Comparison of ENCODE assay signal across 10 cellular contexts in the genomic region with DNA sequence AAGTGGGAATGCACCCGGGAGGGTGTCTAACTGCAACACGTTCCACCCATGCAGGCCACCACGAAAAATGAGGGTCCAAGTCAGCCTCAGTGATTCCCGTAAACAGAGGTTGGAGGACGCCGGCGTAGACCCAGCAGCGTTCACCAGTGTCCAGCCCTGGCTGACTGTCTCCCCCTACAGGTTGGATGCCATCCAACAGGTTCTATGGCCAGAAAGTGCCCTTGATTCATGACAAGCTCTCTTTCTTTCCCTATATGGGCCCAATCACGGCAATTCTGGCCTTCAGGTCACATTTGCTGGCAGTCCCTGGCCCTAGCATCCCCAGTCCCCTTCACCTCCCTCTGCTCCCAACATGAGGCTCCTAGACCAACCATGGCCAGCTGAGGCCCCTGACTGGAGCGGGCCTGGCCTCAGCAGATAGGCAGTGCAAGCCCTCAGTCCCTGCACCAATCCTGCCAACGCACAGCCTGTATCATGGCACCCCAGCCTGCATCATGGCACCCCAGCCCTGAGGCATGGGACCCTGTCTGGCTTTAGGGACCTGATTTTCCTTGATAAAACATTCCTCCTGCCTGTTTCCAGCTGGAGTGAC.
DNase-seq lines count a peak whose midpoint lies in the region; ATAC-seq and TF ChIP-seq lines count a peak whose summit lies in the region.
"Had no signal": no experiment of that assay in that cellular context is flagged by ENCODE, and none has a peak within 500 bp of the region (broad histone marks: within the 10 kb centered on the region; RNA-seq: fewer than 3 reads in every experiment).

No MANE protein-coding gene starts in this region.

- H2AFZ ChIP-seq in PC-9, result no peak overlapping the region

- H3K27ac ChIP-seq in breast epithelium (no peak overlapping the region), PC-9 (no peak overlapping the region), testis (no peak overlapping the region), vagina (no peak overlapping the region)
- H3K27ac ChIP-seq: thyroid gland had no signal

- H3K4me1 ChIP-seq in breast epithelium (no peaks in the 10 kb centered on the region), PC-9 (replicated peaks; ENCODE audit: insufficient read depth) (no peaks in the 10 kb centered on the region), testis (no peaks in the 10 kb centered on the region), vagina (no peaks in the 10 kb centered on the region)
- H3K4me1 ChIP-seq: thyroid gland had no signal

- CTCF ChIA-PET in PC-9 (lab: Charles Lee), result no interaction called here

- H3K9me3 ChIP-seq in breast epithelium (no peaks in the 10 kb centered on the region), PC-9 (ENCODE audit: insufficient read depth, low read depth) (no peaks in the 10 kb centered on the region), testis (no peaks in the 10 kb centered on the region), vagina (no peaks in the 10 kb centered on the region)
- H3K9me3 ChIP-seq: MG63, thyroid gland had no signal

- no peak for TF ChIP-seq POLR2A in breast epithelium (IDR thresholded peaks at IDR 0.05)
- TF ChIP-seq POLR2A in testis (IDR thresholded peaks at IDR 0.05), result no peak
- no peak for TF ChIP-seq POLR2A in vagina (IDR thresholded peaks at IDR 0.05)

- intact Hi-C loops in breast epithelium (cut with DNase I; ENCODE audit: low total_unique reads), result no loop called here
- intact Hi-C loops in PC-9 (cut with micrococcal nuclease; ENCODE audit: unreplicated experiment), result no loop called here
- intact Hi-C loops in testis (cut with DNase I; ENCODE audit: low total_unique reads), result no loop called here
- intact Hi-C loops in vagina (cut with DNase I), result no loop called here

- in situ Hi-C loops in T47D (cut with HindIII; ENCODE audit: low pct_unique_long_range_greater_than_20kb, low sequenced_read_pairs), result no loop called here

- TF ChIP-seq CTCF in breast epithelium (IDR thresholded peaks at IDR 0.05) (no peak), PC-9 (conservative IDR thresholded peaks at IDR 0.05) (peak; percentile 55), testis (IDR thresholded peaks at IDR 0.05) (peak; percentile 26 to 47 (median 47)), vagina (IDR thresholded peaks at IDR 0.05) (no peak)

- WGBS in testis, 2 donors, result 75 to 87% methylated on average over 11 of the region's 11 CpGs

- H3K4me3 ChIP-seq in breast epithelium (no peak overlapping the region), PC-9 (no peak overlapping the region), testis (no peak overlapping the region), vagina (no peak overlapping the region)
- H3K4me3 ChIP-seq: MG63, thyroid gland had no signal

- H3K27me3 ChIP-seq in breast epithelium (no peaks in the 10 kb centered on the region), PC-9 (ENCODE audit: insufficient read depth, low read depth) (peaks cover 7% of the 10 kb centered on the region; the same call in 1 of the 2 replicates), testis (no peaks in the 10 kb centered on the region), vagina (no peaks in the 10 kb centered on the region)
- H3K27me3 ChIP-seq: MG63, thyroid gland had no signal

- no peaks in the 10 kb centered on the region for H3K9me2 ChIP-seq in PC-9 (ENCODE audit: insufficient read depth)

- H3K79me2 ChIP-seq in PC-9 (ENCODE audit: low read depth), result no peaks in the 10 kb centered on the region

- no peaks in the 10 kb centered on the region for H3K36me3 ChIP-seq in breast epithelium
- H3K36me3 ChIP-seq in PC-9 (ENCODE audit: low read depth), result no peaks in the 10 kb centered on the region
- no peaks in the 10 kb centered on the region for H3K36me3 ChIP-seq in testis (ENCODE audit: low read depth, missing control alignments)
- H3K36me3 ChIP-seq in vagina, result no peaks in the 10 kb centered on the region
- H3K36me3 ChIP-seq: MG63, thyroid gland had no signal

- H3F3A ChIP-seq in PC-9 (ENCODE audit: insufficient read depth, low read depth), result no peaks in the 10 kb centered on the region

- POLR2A ChIA-PET in PC-9 (lab: Charles Lee; ENCODE audit: unreplicated experiment), result no interaction called here

- no peaks in the 10 kb centered on the region for H4K20me1 ChIP-seq in PC-9 (ENCODE audit: insufficient read depth)

- H3K4me2 ChIP-seq in PC-9, result no peak overlapping the region

- BruUV-seq in PC-9 (replicated peaks; lab: Mats Ljungman, UMichigan), result no TSS peak

- peak; percentile 50 to 70 for DNase-seq in T47D (ENCODE audit: low read depth in 1 of 2, low spot score in 1 of 2)
- no peak for DNase-seq in breast epithelium (ENCODE audit: low spot score in 2 of 2)
- peak in 1 of 2 experiments; percentile 7 for DNase-seq in PC-9
- DNase-seq in iPS DF 19.7 (ENCODE audit: low read depth, low spot score), result peak; percentile 9
- DNase-seq in testis, result peak; percentile 78
- DNase-seq in vagina (ENCODE audit: extremely low spot score in 2 of 2), result no peak
- no peak for DNase-seq in RKO (ENCODE audit: low spot score)
- DNase-seq: MG63 had no signal

- ATAC-seq in GM21390 (IDR thresholded peaks at IDR 0.05; ENCODE audit: unreplicated experiment), result no peak

Comparison
In these comparisons a context has a peak if more than half of its experiments do, and no peak if none do; other contexts are left out.
1. DNase-seq: peak in T47D (2 of 2), iPS DF 19.7 (single experiment) and testis (single experiment); none in breast epithelium (0 of 2), vagina (0 of 2) and RKO (single experiment).
2. CTCF ChIP-seq: peak in PC-9 (single experiment) and testis (3 of 3); none in breast epithelium (0 of 3) and vagina (0 of 3).